Comparison of ENCODE assay signal across 26 cellular contexts in genomic region chr16:70756071-70756470, GRCh38. TPM values are rescaled to one million over a fixed set of nuclear protein-coding genes. Genes with fewer than 3 reads are reported as not detected.
DNase-seq lines count a peak whose midpoint lies in the region; ATAC-seq and TF ChIP-seq lines count a peak whose summit lies in the region.
"Had no signal": no experiment of that assay in that cellular context is flagged by ENCODE, and none has a peak within 500 bp of the region (broad histone marks: within the 10 kb centered on the region; RNA-seq: fewer than 3 reads in every experiment).

No MANE protein-coding gene starts in this region.

- H3K36me3 ChIP-seq in mucosa of descending colon (ENCODE audit: low read depth) (no peaks in the 10 kb centered on the region), thoracic aorta (no peaks in the 10 kb centered on the region), GM23338 (ENCODE audit: insufficient read depth) (no peaks in the 10 kb centered on the region)
- H3K36me3 ChIP-seq: ovary had no signal

- H3K4me1 ChIP-seq in mucosa of descending colon (ENCODE audit: low read depth) (peaks cover 11% of the 10 kb centered on the region), thoracic aorta (ENCODE audit: control insufficient read depth in 1 of 2, low read depth in 2 of 2) (peaks cover 41 to 56% of the 10 kb centered on the region in 2 donors), GM23338 (ENCODE audit: insufficient read depth) (no peaks in the 10 kb centered on the region)

- no peak for ATAC-seq in mucosa of descending colon
- no peak for ATAC-seq in thoracic aorta (ENCODE audit: insufficient number of reproducible peaks, low FRiP score, low read depth)
- no peak for ATAC-seq in GM23338
- no peak for ATAC-seq in GM21381 (IDR thresholded peaks at IDR 0.05; ENCODE audit: unreplicated experiment)
- ATAC-seq: activated CD4-positive, CD25-positive, alpha-beta regulatory T cell treated with anti-CD3 and anti-CD28 coated beads, Interleukin-2, amount 50 U/mL, for 24 hours; gastrocnemius medialis; K562; left lung; T-helper 17 cell had no signal

- no peak overlapping the region for H2AFZ ChIP-seq in GM23338
- H2AFZ ChIP-seq: hepatocyte had no signal

- no peak overlapping the region for H3K4me3 ChIP-seq in mucosa of descending colon
- H3K4me3 ChIP-seq in thoracic aorta: no peak overlapping the region
- no peak overlapping the region for H3K4me3 ChIP-seq in GM23338
- H3K4me3 ChIP-seq: gastrocnemius medialis, hepatocyte, K562, left lung, ovary, SK-N-MC had no signal

- H3K27ac ChIP-seq in cingulate gyrus (ENCODE audit: low read depth, low read length) (peak overlapping the region; percentile 85), thoracic aorta (peak overlapping the region; percentile 65 to 69), GM23338 (ENCODE audit: low read depth) (no peak overlapping the region)
- H3K27ac ChIP-seq: 22Rv1, brain microvascular endothelial cell, gastrocnemius medialis, hepatocyte, left lung, ovary, SK-N-MC had no signal

- intact Hi-C loops in mucosa of descending colon (cut with DNase I, micrococcal nuclease): no loop called here

- H3K27me3 ChIP-seq in thoracic aorta (replicated peaks; ENCODE audit: insufficient read depth): no peaks in the 10 kb centered on the region
- H3K27me3 ChIP-seq in GM23338 (ENCODE audit: insufficient read depth): no peaks in the 10 kb centered on the region
- H3K27me3 ChIP-seq: brain microvascular endothelial cell, gastrocnemius medialis, hepatocyte, left lung, ovary had no signal

- H3K4me2 ChIP-seq in GM23338: no peak overlapping the region
- H3K4me2 ChIP-seq: hepatocyte had no signal

- no peaks in the 10 kb centered on the region for H3F3A ChIP-seq in GM23338 (replicated peaks; ENCODE audit: low read depth)

- DNase-seq in T-helper 1 cell: no peak
- peak in 2 of 3 donors; percentile 8 to 31 for DNase-seq in mucosa of descending colon
- DNase-seq in thoracic aorta (ENCODE audit: low spot score): no peak
- DNase-seq in kidney tubule cell (ENCODE audit: low spot score): no peak
- DNase-seq in GM23338 (ENCODE audit: low spot score): no peak
- DNase-seq: activated CD4-positive, alpha-beta memory T cell treated with anti-CD3 and anti-CD28 coated beads, Interleukin-2, amount 10 ng/mL, durations not matched to agents 7 days and 5 days; activated CD8-positive, alpha-beta memory T cell treated with anti-CD3 and anti-CD28 coated beads, Interleukin-2, amount 50 U/mL, for 48 hours; brain microvascular endothelial cell; gastrocnemius medialis; left lung; naive B cell; NCI-H2081; NCI-H345; NCI-H774; ovary; stimulated activated CD4-positive, alpha-beta T cell treated with anti-CD3 and anti-CD28 coated beads, Interleukin-2, amount 100 ng/mL, for 48 hours; T-helper 17 cell had no signal

- H3K9me3 Mint-ChIP-seq in T-helper 1 cell treated with Interleukin-12 subunit alpha and Interleukin-12 subunit beta and Interleukin-4 antibody, amounts not matched to agents 30 μg/mL and 1 μg/mL, for 36 hours: no peaks in the 10 kb centered on the region
- H3K9me3 Mint-ChIP-seq in GM23338: no peaks in the 10 kb centered on the region
- H3K9me3 Mint-ChIP-seq: activated CD4-positive, alpha-beta memory T cell treated with anti-CD3 and anti-CD28 coated beads, Interleukin-2, amount 10 ng/mL, durations not matched to agents 7 days and 5 days; activated T-helper 2 cell treated with anti-CD3 and anti-CD28 coated beads, Interferon-gamma antibody, Interleukin-2, Interleukin-4, amounts not matched to agents 10 μg/mL and 5 μg/mL and 100 μg/mL, durations not matched to agents 14 hours and 24 hours and 36 hours; naive B cell had no signal

- no peaks in the 10 kb centered on the region for H3K9me2 ChIP-seq in GM23338 (ENCODE audit: insufficient read depth)

- peaks cover 2% of the 10 kb centered on the region for H3K4me1 Mint-ChIP-seq in T-helper 1 cell treated with Interleukin-12 subunit alpha and Interleukin-12 subunit beta and Interleukin-4 antibody, amounts not matched to agents 30 μg/mL and 1 μg/mL, for 36 hours (ENCODE audit: low read depth)
- H3K4me1 Mint-ChIP-seq in GM23338: peaks cover 22% of the 10 kb centered on the region

- no peaks in the 10 kb centered on the region; the same call in 1 of the 2 replicates for H4K20me1 ChIP-seq in GM23338 (replicated peaks; ENCODE audit: insufficient read depth)

- no peaks in the 10 kb centered on the region for H3K79me2 ChIP-seq in GM23338 (replicated peaks; ENCODE audit: insufficient read depth)
- H3K79me2 ChIP-seq: hepatocyte had no signal

- H3K4me3 Mint-ChIP-seq in T-helper 1 cell treated with Interleukin-12 subunit alpha and Interleukin-12 subunit beta and Interleukin-4 antibody, amounts not matched to agents 30 μg/mL and 1 μg/mL, for 36 hours: no peak overlapping the region
- H3K4me3 Mint-ChIP-seq in GM23338: no peak overlapping the region
- H3K4me3 Mint-ChIP-seq: activated CD4-positive, alpha-beta memory T cell treated with anti-CD3 and anti-CD28 coated beads, Interleukin-2, amount 10 ng/mL, durations not matched to agents 7 days and 5 days; naive B cell; T-helper 17 cell had no signal

- TF ChIP-seq CTCF in mucosa of descending colon (IDR thresholded peaks at IDR 0.05): no peak
- no peak for TF ChIP-seq CTCF in thoracic aorta (IDR thresholded peaks at IDR 0.05)
- no peak for TF ChIP-seq CTCF in GM23338 (conservative IDR thresholded peaks at IDR 0.05; ENCODE audit: low read depth in 2 of 2)

- peak overlapping the region; percentile 58 for H3K27ac Mint-ChIP-seq in T-helper 1 cell treated with Interleukin-12 subunit alpha and Interleukin-12 subunit beta and Interleukin-4 antibody, amounts not matched to agents 30 μg/mL and 1 μg/mL, for 36 hours
- H3K27ac Mint-ChIP-seq in GM23338: no peak overlapping the region
- H3K27ac Mint-ChIP-seq: activated CD4-positive, alpha-beta memory T cell treated with anti-CD3 and anti-CD28 coated beads, Interleukin-2, amount 10 ng/mL, durations not matched to agents 7 days and 5 days; activated T-helper 2 cell treated with anti-CD3 and anti-CD28 coated beads, Interferon-gamma antibody, Interleukin-2, Interleukin-4, amounts not matched to agents 10 μg/mL and 5 μg/mL and 100 μg/mL, durations not matched to agents 14 hours and 24 hours and 36 hours; T-helper 17 cell had no signal

- H3K27me3 Mint-ChIP-seq in T-helper 1 cell treated with Interleukin-12 subunit alpha and Interleukin-12 subunit beta and Interleukin-4 antibody, amounts not matched to agents 30 μg/mL and 1 μg/mL, for 36 hours (ENCODE audit: low read depth): no peaks in the 10 kb centered on the region
- peaks cover 10% of the 10 kb centered on the region for H3K27me3 Mint-ChIP-seq in GM23338 (ENCODE audit: insufficient read depth, low read depth, poor library complexity)
- H3K27me3 Mint-ChIP-seq: activated CD4-positive, alpha-beta memory T cell treated with anti-CD3 and anti-CD28 coated beads, Interleukin-2, amount 10 ng/mL, durations not matched to agents 7 days and 5 days; naive B cell; T-helper 17 cell had no signal

- H3K9me3 ChIP-seq in mucosa of descending colon (no peaks in the 10 kb centered on the region), thoracic aorta (no peaks in the 10 kb centered on the region)
- H3K9me3 ChIP-seq: gastrocnemius medialis, left lung, ovary had no signal

- peaks cover 10% of the 10 kb centered on the region for H3K36me3 Mint-ChIP-seq in T-helper 1 cell treated with Interleukin-12 subunit alpha and Interleukin-12 subunit beta and Interleukin-4 antibody, amounts not matched to agents 30 μg/mL and 1 μg/mL, for 36 hours (ENCODE audit: low read depth)
- peaks cover 34% of the 10 kb centered on the region for H3K36me3 Mint-ChIP-seq in GM23338 (ENCODE audit: low read depth)

TF ChIP-seq in GM23338, 12 proteins besides CTCF, POLR2A, EP300 and RAD21 (continues in another document):
- TF ChIP-seq ZNF114 (CRISPR knock-in tag; IDR thresholded peaks at IDR 0.05): no peak

RNA-seq across cellular contexts. Expression of gene VAC14, which starts 44.9 kb away (rescaled TPM):
- total RNA-seq in mucosa of descending colon: 10 to 100 TPM; 32.3 to 35.1 (median 32.8) TPM
- total RNA-seq in thoracic aorta: 10 to 100 TPM; 34.9 to 37.0 TPM
- total RNA-seq in GM23338 (2014; rRNA removed; shearing (Covaris generic)): 70.8 and 77.7 TPM in 2 replicates
- 41.9 and 42.3 TPM in 2 replicates for polyA plus RNA-seq in GM23338 (2016; fragmentation: Nextera tagmentation; extraction: Ambion mirVana)

Comparison
In these comparisons a context has a peak if more than half of its experiments do, and no peak if none do; other contexts are left out.
1. DNase-seq: peak in mucosa of descending colon (2 of 3); none in T-helper 1 cell (0 of 5), thoracic aorta (single experiment), kidney tubule cell (single experiment) and GM23338 (single experiment).